ENCODE assay signal across 19 cellular contexts in genomic region chr18:73101977-73102376, GRCh38.
DNase-seq lines count a peak whose midpoint lies in the region; FAIRE-seq and TF ChIP-seq lines count a peak whose summit lies in the region.
"Had no signal": no experiment of that assay in that cellular context is flagged by ENCODE, and none has a peak within 500 bp of the region (broad histone marks: within the 10 kb centered on the region; RNA-seq: fewer than 3 reads in every experiment).

No MANE protein-coding gene starts in this region.

- no peak overlapping the region for H3K4me3 ChIP-seq in choroid plexus epithelial cell (ENCODE audit: low read depth, low read length)
- H3K4me3 ChIP-seq: BLaER1 had no signal

- H3K4me1 Mint-ChIP-seq in glutamatergic neuron (ENCODE audit: low read depth, unreplicated experiment) = peaks cover 4% of the 10 kb centered on the region
- H3K4me1 Mint-ChIP-seq: CD4-positive, alpha-beta memory T cell had no signal

- no peak for TF ChIP-seq POLR2A in GM12892 (IDR thresholded peaks at IDR 0.05; ENCODE audit: low read depth, low read length)

- DNase-seq in A172 (ENCODE audit: low spot score) = peak; percentile 5
- DNase-seq in EL = peak; percentile 9
- DNase-seq in RWPE1 (ENCODE audit: low spot score) = peak; percentile 2
- peak; percentile 29 for DNase-seq in choroid plexus epithelial cell (ENCODE audit: low read depth)
- no peak for DNase-seq in glutamatergic neuron
- DNase-seq in AG20443 (ENCODE audit: low spot score) = no peak
- DNase-seq in GM12892 (ENCODE audit: insufficient read length) = no peak
- DNase-seq in activated effector memory CD4-positive, alpha-beta T cell treated with Interleukin-2 at 50 U/mL for 16 hours = no peak
- DNase-seq: CD4-positive, alpha-beta memory T cell; DMS153; H7; NCI-H2029; NCI-H2171; NCI-H446 treated with DMSO at 0.1 percent for 48 hours; SHP77 treated with DMSO at 0.1 percent for 48 hours had no signal

- no peak overlapping the region for H3K27ac ChIP-seq in RWPE1
- H3K27ac ChIP-seq: BLaER1, KMS-11 had no signal

- no peaks in the 10 kb centered on the region for H3K27me3 Mint-ChIP-seq in glutamatergic neuron (ENCODE audit: unreplicated experiment)
- H3K27me3 Mint-ChIP-seq: CD4-positive, alpha-beta memory T cell had no signal

- POLR2A ChIA-PET in RWPE1 (lab: Yijun Ruan, JAX; ENCODE audit: low non-redundant PET) = no interaction called here

- H3K36me3 Mint-ChIP-seq in glutamatergic neuron (ENCODE audit: unreplicated experiment) = no peaks in the 10 kb centered on the region
- H3K36me3 Mint-ChIP-seq: CD4-positive, alpha-beta memory T cell had no signal

- TF ChIP-seq CTCF in RWPE1 (conservative IDR thresholded peaks at IDR 0.05; ENCODE audit: low read depth) (no peak), choroid plexus epithelial cell (conservative IDR thresholded peaks at IDR 0.05; ENCODE audit: low read depth, low read length) (no peak), glutamatergic neuron (IDR thresholded peaks at IDR 0.05; ENCODE audit: partially characterized antibody, unreplicated experiment) (no peak)

- H3K4me3 Mint-ChIP-seq in glutamatergic neuron (ENCODE audit: unreplicated experiment) = no peak overlapping the region
- H3K4me3 Mint-ChIP-seq: CD4-positive, alpha-beta memory T cell; HFFc6 had no signal

- CTCF ChIA-PET in RWPE1 (lab: Yijun Ruan, JAX) = no interaction called here

- no peak overlapping the region for H3K27ac Mint-ChIP-seq in glutamatergic neuron (ENCODE audit: unreplicated experiment)
- H3K27ac Mint-ChIP-seq: CD4-positive, alpha-beta memory T cell; HFFc6 had no signal

- no peaks in the 10 kb centered on the region for H3K9me3 Mint-ChIP-seq in glutamatergic neuron (ENCODE audit: unreplicated experiment)
- H3K9me3 Mint-ChIP-seq: HFFc6 had no signal

- no peak for FAIRE-seq in GM12892 (lab: Jason Lieb, UNC)
- FAIRE-seq: A204.1 had no signal

Comparison
In these comparisons a context has a peak if more than half of its experiments do, and no peak if none do; other contexts are left out.
1. DNase-seq: peak in A172 (single experiment), EL (single experiment), RWPE1 (single experiment) and choroid plexus epithelial cell (single experiment); none in glutamatergic neuron (single experiment), AG20443 (single experiment), GM12892 (single experiment) and activated effector memory CD4-positive, alpha-beta T cell treated with Interleukin-2 at 50 U/mL for 16 hours (single experiment).